ENCODE assay signal across 20 cellular contexts in the genomic region with DNA sequence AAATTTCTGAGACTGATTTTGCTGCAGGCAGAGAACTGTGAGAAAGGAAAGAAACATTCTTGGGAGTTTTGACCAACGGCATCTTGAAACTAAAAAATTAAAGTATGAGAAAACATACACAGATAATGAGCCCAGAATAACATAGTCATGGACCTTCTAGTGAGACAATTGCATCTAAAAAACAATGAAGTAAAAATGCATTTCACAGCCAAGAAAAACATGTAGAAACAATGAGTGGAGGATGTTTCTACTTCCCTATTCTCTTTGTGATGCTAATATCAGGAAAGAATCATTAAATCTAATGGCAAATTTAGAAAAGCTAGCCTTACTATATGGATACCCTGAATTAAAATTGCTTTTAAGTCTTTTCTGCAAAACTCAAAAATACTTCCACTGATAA. TPM values are rescaled to one million over a fixed set of nuclear protein-coding genes. Genes with fewer than 3 reads are reported as not detected.
DNase-seq lines count a peak whose midpoint lies in the region; ATAC-seq and TF ChIP-seq lines count a peak whose summit lies in the region.
"Had no signal": no experiment of that assay in that cellular context is flagged by ENCODE, and none has a peak within 500 bp of the region (broad histone marks: within the 10 kb centered on the region; RNA-seq: fewer than 3 reads in every experiment).

No MANE protein-coding gene starts in this region.

- no peaks in the 10 kb centered on the region for H3K9me3 ChIP-seq in SK-N-SH

- no peaks in the 10 kb centered on the region for H3K4me1 ChIP-seq in SK-N-SH (ENCODE audit: control insufficient read depth in 1 of 2, insufficient read depth in 2 of 2, low read depth in 1 of 2, low read length in 1 of 2)
- H3K4me1 ChIP-seq: BLaER1 had no signal

- H3K27ac ChIP-seq in SK-N-SH (ENCODE audit: low read depth in 2 of 2, low read length in 1 of 2) = no peak overlapping the region
- H3K27ac ChIP-seq: 22Rv1, BLaER1, C4-2B, GM23248 had no signal

- H4K20me1 ChIP-seq in SK-N-SH (ENCODE audit: insufficient read depth) = no peaks in the 10 kb centered on the region
- H4K20me1 ChIP-seq: BLaER1 had no signal

- TF ChIP-seq EP300 in SK-N-SH (IDR thresholded peaks at IDR 0.05; ENCODE audit: borderline replicate concordance in 1 of 2, low read depth in 1 of 2, low read length in 1 of 2) = no peak

- no peaks in the 10 kb centered on the region for H3K4me1 Mint-ChIP-seq in activated naive CD8-positive, alpha-beta T cell treated with anti-CD3 and anti-CD28 coated beads, Interleukin-2, amount 50 U/mL, for 24 hours
- H3K4me1 Mint-ChIP-seq: B cell; CD4-positive, CD25-positive, alpha-beta regulatory T cell had no signal

- no peaks in the 10 kb centered on the region for H3F3A ChIP-seq in SK-N-SH (replicated peaks; ENCODE audit: insufficient read depth)

- no peak for TF ChIP-seq RAD21 in SK-N-SH (IDR thresholded peaks at IDR 0.05; ENCODE audit: low read length)

- ATAC-seq in SK-N-SH treated with all-trans-retinoic acid at 6 μM for 48 hours = no peak
- ATAC-seq in activated naive CD8-positive, alpha-beta T cell treated with anti-CD3 and anti-CD28 coated beads, Interleukin-2, amount 50 U/mL, for 24 hours = no peak
- ATAC-seq: HCT116 had no signal

- no peaks in the 10 kb centered on the region for H3K36me3 Mint-ChIP-seq in activated naive CD8-positive, alpha-beta T cell treated with anti-CD3 and anti-CD28 coated beads, Interleukin-2, amount 50 U/mL, for 24 hours (ENCODE audit: low read depth)

- no peak overlapping the region for H3K4me3 Mint-ChIP-seq in activated naive CD8-positive, alpha-beta T cell treated with anti-CD3 and anti-CD28 coated beads, Interleukin-2, amount 50 U/mL, for 24 hours
- H3K4me3 Mint-ChIP-seq: B cell; CD4-positive, CD25-positive, alpha-beta regulatory T cell; H9 had no signal

- POLR2A ChIA-PET in SK-N-SH (lab: Yijun Ruan, JAX) = no interaction called here

- TF ChIP-seq CTCF in SK-N-SH (IDR thresholded peaks at IDR 0.05) (no peak), fibroblast of the aortic adventitia (IDR thresholded peaks at IDR 0.05; ENCODE audit: insufficient read depth, low read length) (no peak)

- H3K4me2 ChIP-seq in SK-N-SH = no peak overlapping the region
- H3K4me2 ChIP-seq: BLaER1 had no signal

- H3K4me3 ChIP-seq in SK-N-SH (ENCODE audit: low read depth in 2 of 2, low read length in 1 of 2) (no peak overlapping the region), fibroblast of the aortic adventitia (ENCODE audit: low read depth, low read length) (no peak overlapping the region)
- H3K4me3 ChIP-seq: BLaER1, GM23248 had no signal

- CTCF ChIA-PET in SK-N-SH (lab: Yijun Ruan, JAX) = no interaction called here

- H3K27me3 Mint-ChIP-seq in activated naive CD8-positive, alpha-beta T cell treated with anti-CD3 and anti-CD28 coated beads, Interleukin-2, amount 50 U/mL, for 24 hours = no peaks in the 10 kb centered on the region
- H3K27me3 Mint-ChIP-seq: CD4-positive, CD25-positive, alpha-beta regulatory T cell had no signal

- peaks cover 4% of the 10 kb centered on the region for H3K9me3 Mint-ChIP-seq in activated naive CD8-positive, alpha-beta T cell treated with anti-CD3 and anti-CD28 coated beads, Interleukin-2, amount 50 U/mL, for 24 hours

- H2AFZ ChIP-seq in SK-N-SH (ENCODE audit: low read depth) = 0 out of 2 replicates have a peak overlapping the region, but pooled peaks have one; percentile 37
- H2AFZ ChIP-seq: GM23248 had no signal

- no peak overlapping the region for H3K27ac Mint-ChIP-seq in activated naive CD8-positive, alpha-beta T cell treated with anti-CD3 and anti-CD28 coated beads, Interleukin-2, amount 50 U/mL, for 24 hours
- H3K27ac Mint-ChIP-seq: B cell; CD4-positive, CD25-positive, alpha-beta regulatory T cell; H9 had no signal

- H3K79me2 ChIP-seq in SK-N-SH (ENCODE audit: insufficient read depth) = no peaks in the 10 kb centered on the region

- H3K36me3 ChIP-seq in SK-N-SH (replicated peaks in 1 of 2; ENCODE audit: control insufficient read depth in 1 of 2, insufficient read depth in 2 of 2, low read length in 1 of 2) = no peaks in the 10 kb centered on the region
- H3K36me3 ChIP-seq: BLaER1 had no signal

- no peaks in the 10 kb centered on the region for H3K27me3 ChIP-seq in SK-N-SH (ENCODE audit: insufficient read depth)
- H3K27me3 ChIP-seq: BLaER1 had no signal

- 15% methylated on average over 1 of the region's 1 CpG for WGBS in SK-N-SH (ENCODE audit: low lambda C conversion rate)

- no peak overlapping the region for H3K9ac ChIP-seq in SK-N-SH
- H3K9ac ChIP-seq: BLaER1, GM23248 had no signal

- H3K9me2 ChIP-seq in SK-N-SH = no peaks in the 10 kb centered on the region

- DNase-seq in SK-N-SH (no peak), dermis microvascular lymphatic vessel endothelial cell (ENCODE audit: low read depth in 2 of 2) (peak; percentile 9 to 44), fibroblast of the aortic adventitia (ENCODE audit: low read depth) (peak; percentile 14), pulmonary artery endothelial cell (ENCODE audit: low read depth, low spot score) (peak; percentile 5), SK-N-DZ (ENCODE audit: low spot score) (no peak)
- no peak for DNase-seq in effector CD8-positive, alpha-beta T cell (lab: John Stamatoyannopoulos, UW)
- no peak for DNase-seq in activated naive CD8-positive, alpha-beta T cell treated with anti-CD3 and anti-CD28 coated beads, Interleukin-2, amount 50 U/mL, for 24 hours
- DNase-seq: Calu3; CD4-positive, CD25-positive, alpha-beta regulatory T cell; COR-L47; DND-41; GM23248; H9 had no signal

TF ChIP-seq in SK-N-SH, 30 proteins besides CTCF, POLR2A, EP300 and RAD21 (continues in another document):
- TF ChIP-seq YY1 (IDR thresholded peaks at IDR 0.05; ENCODE audit: low read depth) (no peak), FOXJ3 (CRISPR knock-in tag; IDR thresholded peaks at IDR 0.05) (no peak), GATA2 (CRISPR knock-in tag; IDR thresholded peaks at IDR 0.05) (no peak), NFIC (IDR thresholded peaks at IDR 0.05; ENCODE audit: borderline replicate concordance) (no peak), TAF1 (IDR thresholded peaks at IDR 0.05; ENCODE audit: borderline replicate concordance, low read depth, low read length) (no peak), POLR2AphosphoS5 (IDR thresholded peaks at IDR 0.05; ENCODE audit: low read depth, low read length) (no peak)
- TF ChIP-seq, protein P1, sequence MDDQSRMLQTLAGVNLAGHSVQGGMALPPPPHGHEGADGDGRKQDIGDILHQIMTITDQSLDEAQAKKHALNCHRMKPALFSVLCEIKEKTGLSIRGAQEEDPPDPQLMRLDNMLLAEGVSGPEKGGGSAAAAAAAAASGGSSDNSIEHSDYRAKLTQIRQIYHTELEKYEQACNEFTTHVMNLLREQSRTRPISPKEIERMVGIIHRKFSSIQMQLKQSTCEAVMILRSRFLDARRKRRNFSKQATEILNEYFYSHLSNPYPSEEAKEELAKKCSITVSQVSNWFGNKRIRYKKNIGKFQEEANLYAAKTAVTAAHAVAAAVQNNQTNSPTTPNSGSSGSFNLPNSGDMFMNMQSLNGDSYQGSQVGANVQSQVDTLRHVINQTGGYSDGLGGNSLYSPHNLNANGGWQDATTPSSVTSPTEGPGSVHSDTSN (IDR thresholded peaks at IDR 0.05) = no peak

TF ChIP-seq in SK-N-SH treated with all-trans-retinoic acid at 6 μM for 48 hours, 23 proteins besides CTCF, POLR2A, EP300 and RAD21 (continues in another document):
- no peak for TF ChIP-seq ZNF8 (CRISPR knock-in tag; IDR thresholded peaks at IDR 0.05)
- TF ChIP-seq TOX (CRISPR knock-in tag; IDR thresholded peaks at IDR 0.05; ENCODE audit: borderline replicate concordance) = no peak
- no peak for TF ChIP-seq OSR1 (CRISPR knock-in tag; IDR thresholded peaks at IDR 0.05)
- TF ChIP-seq TCF4 (CRISPR knock-in tag; IDR thresholded peaks at IDR 0.05; ENCODE audit: borderline replicate concordance) = no peak
- TF ChIP-seq, protein P2, sequence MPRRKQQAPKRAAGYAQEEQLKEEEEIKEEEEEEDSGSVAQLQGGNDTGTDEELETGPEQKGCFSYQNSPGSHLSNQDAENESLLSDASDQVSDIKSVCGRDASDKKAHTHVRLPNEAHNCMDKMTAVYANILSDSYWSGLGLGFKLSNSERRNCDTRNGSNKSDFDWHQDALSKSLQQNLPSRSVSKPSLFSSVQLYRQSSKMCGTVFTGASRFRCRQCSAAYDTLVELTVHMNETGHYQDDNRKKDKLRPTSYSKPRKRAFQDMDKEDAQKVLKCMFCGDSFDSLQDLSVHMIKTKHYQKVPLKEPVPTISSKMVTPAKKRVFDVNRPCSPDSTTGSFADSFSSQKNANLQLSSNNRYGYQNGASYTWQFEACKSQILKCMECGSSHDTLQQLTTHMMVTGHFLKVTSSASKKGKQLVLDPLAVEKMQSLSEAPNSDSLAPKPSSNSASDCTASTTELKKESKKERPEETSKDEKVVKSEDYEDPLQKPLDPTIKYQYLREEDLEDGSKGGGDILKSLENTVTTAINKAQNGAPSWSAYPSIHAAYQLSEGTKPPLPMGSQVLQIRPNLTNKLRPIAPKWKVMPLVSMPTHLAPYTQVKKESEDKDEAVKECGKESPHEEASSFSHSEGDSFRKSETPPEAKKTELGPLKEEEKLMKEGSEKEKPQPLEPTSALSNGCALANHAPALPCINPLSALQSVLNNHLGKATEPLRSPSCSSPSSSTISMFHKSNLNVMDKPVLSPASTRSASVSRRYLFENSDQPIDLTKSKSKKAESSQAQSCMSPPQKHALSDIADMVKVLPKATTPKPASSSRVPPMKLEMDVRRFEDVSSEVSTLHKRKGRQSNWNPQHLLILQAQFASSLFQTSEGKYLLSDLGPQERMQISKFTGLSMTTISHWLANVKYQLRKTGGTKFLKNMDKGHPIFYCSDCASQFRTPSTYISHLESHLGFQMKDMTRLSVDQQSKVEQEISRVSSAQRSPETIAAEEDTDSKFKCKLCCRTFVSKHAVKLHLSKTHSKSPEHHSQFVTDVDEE (CRISPR knock-in tag; IDR thresholded peaks at IDR 0.05) = no peak
- TF ChIP-seq ARNTL (CRISPR knock-in tag; IDR thresholded peaks at IDR 0.05; ENCODE audit: borderline replicate concordance, low read depth) = no peak
- TF ChIP-seq PPARA (CRISPR knock-in tag; IDR thresholded peaks at IDR 0.05; ENCODE audit: borderline replicate concordance) = no peak
- TF ChIP-seq ZNF70 (CRISPR knock-in tag; IDR thresholded peaks at IDR 0.05) = no peak
- no peak for TF ChIP-seq ZFP3 (CRISPR knock-in tag; IDR thresholded peaks at IDR 0.05)
- TF ChIP-seq ZFP30 (CRISPR knock-in tag; IDR thresholded peaks at IDR 0.05) = no peak
- TF ChIP-seq RARB (CRISPR knock-in tag; IDR thresholded peaks at IDR 0.05) = no peak
- TF ChIP-seq ZC3H10 (CRISPR knock-in tag; IDR thresholded peaks at IDR 0.05) = no peak
- TF ChIP-seq ZNF565 (CRISPR knock-in tag; conservative IDR thresholded peaks at IDR 0.05; ENCODE audit: low read depth) = no peak

RNA-seq across cellular contexts. Expression of a gene that starts 12.2 kb away (rescaled TPM):
- polyA plus RNA-seq in SK-N-SH (2012; rRNA removed) = not detected in 2 replicates
- not detected in 2 replicates for polyA plus RNA-seq in SK-N-SH (2012; cell fraction: cytosol; rRNA removed)
- polyA plus RNA-seq in SK-N-SH (2012; cell fraction: nucleus; rRNA removed) = not detected in 2 replicates
- total RNA-seq in dermis microvascular lymphatic vessel endothelial cell = not detected in 2 replicates
- total RNA-seq in fibroblast of the aortic adventitia (ENCODE audit: low replicate concordance) = not detected in 2 replicates
- 0.07 TPM in 1 of 2 replicates, not detected in the other for total RNA-seq in pulmonary artery endothelial cell
- polyA plus RNA-seq in SK-N-DZ (2014; cell fraction: cytosol; rRNA removed) = not detected in 2 replicates
- polyA plus RNA-seq in SK-N-DZ (2014; cell fraction: nucleus; rRNA removed) = not detected in 2 replicates
- total RNA-seq: GM23248, H4, H9 had no signal
- polyA plus RNA-seq: GM23248 had no signal

Comparison
In these comparisons a context has a peak if more than half of its experiments do, and no peak if none do; other contexts are left out.
1. DNase-seq: peak in dermis microvascular lymphatic vessel endothelial cell (2 of 2), fibroblast of the aortic adventitia (single experiment) and pulmonary artery endothelial cell (single experiment); none in SK-N-SH (single experiment), effector CD8-positive, alpha-beta T cell (single experiment), activated naive CD8-positive, alpha-beta T cell treated with anti-CD3 and anti-CD28 coated beads, Interleukin-2, amount 50 U/mL, for 24 hours (single experiment) and SK-N-DZ (single experiment).